In the genomic region with DNA sequence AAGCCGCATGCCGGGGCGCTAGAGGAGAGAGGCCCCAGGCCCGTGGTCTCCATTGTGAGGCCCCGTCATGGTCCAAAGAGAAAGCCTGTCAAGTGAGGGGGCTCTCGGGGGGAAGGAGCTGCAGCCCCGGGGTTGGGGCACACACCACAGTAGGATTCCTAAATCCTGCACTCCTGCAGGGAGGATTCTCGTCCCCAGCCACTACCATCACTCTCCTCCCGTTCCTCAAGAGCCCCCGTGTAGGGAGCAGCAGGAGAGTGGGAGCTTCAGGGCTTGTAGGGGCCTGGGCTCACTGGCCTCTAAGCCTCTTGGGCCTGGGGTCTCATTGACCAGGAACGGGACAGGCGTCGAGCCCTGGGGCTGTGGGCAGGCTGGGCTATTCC, we compare ENCODE assay signal across 8 cellular contexts. TPM values are rescaled to one million over a fixed set of nuclear protein-coding genes. Genes with fewer than 3 reads are reported as not detected.
DNase-seq lines count a peak whose midpoint lies in the region; ATAC-seq and TF ChIP-seq lines count a peak whose summit lies in the region.

No MANE protein-coding gene starts in this region.

- TF ChIP-seq POLR2A in uterus (IDR thresholded peaks at IDR 0.05), result no peak

- H3K27ac Mint-ChIP-seq in activated naive CD4-positive, alpha-beta T cell treated with anti-CD3 and anti-CD28 coated beads, Interleukin-2, amount 50 U/mL, for 24 hours, result no peak overlapping the region
- H3K27ac Mint-ChIP-seq in activated naive CD4-positive, alpha-beta T cell treated with anti-CD3 and anti-CD28 coated beads, Interleukin-2, amount 50 U/mL, for 72 hours, result peak overlapping the region in 1 of 2 donors; percentile 68
- peak overlapping the region in 3 of 5 experiments; percentile 82 to 86 (median 82) for H3K27ac Mint-ChIP-seq in brain

- no peak for DNase-seq in activated naive CD4-positive, alpha-beta T cell treated with anti-CD3 and anti-CD28 coated beads, Interleukin-2, amount 50 U/mL, for 72 hours (ENCODE audit: low spot score in 2 of 2)
- DNase-seq in uterus (no peak), CD1c-positive myeloid dendritic cell (ENCODE audit: extremely low spot score) (no peak), GM03348 (ENCODE audit: low spot score) (no peak)
- no peak for DNase-seq in activated CD4-positive, CD25-positive, alpha-beta regulatory T cell (lab: John Stamatoyannopoulos, UW)

- peaks cover 16% of the 10 kb centered on the region for H3K4me1 Mint-ChIP-seq in activated naive CD4-positive, alpha-beta T cell treated with anti-CD3 and anti-CD28 coated beads, Interleukin-2, amount 50 U/mL, for 24 hours
- H3K4me1 Mint-ChIP-seq in brain, result peaks cover 35% of the 10 kb centered on the region

- H3K36me3 Mint-ChIP-seq in activated naive CD4-positive, alpha-beta T cell treated with anti-CD3 and anti-CD28 coated beads, Interleukin-2, amount 50 U/mL, for 24 hours, result no peaks in the 10 kb centered on the region
- H3K36me3 Mint-ChIP-seq in activated naive CD4-positive, alpha-beta T cell treated with anti-CD3 and anti-CD28 coated beads, Interleukin-2, amount 50 U/mL, for 72 hours, result no peaks in the 10 kb centered on the region
- peaks cover 4% of the 10 kb centered on the region for H3K36me3 Mint-ChIP-seq in brain

- H3K9me3 ChIP-seq in mononuclear cell (ENCODE audit: low read depth, low read length) (no peaks in the 10 kb centered on the region), uterus (no peaks in the 10 kb centered on the region)

- H3K4me3 ChIP-seq in mononuclear cell (ENCODE audit: low read length) (peak overlapping the region; percentile 79), uterus (peak overlapping the region; percentile 86 to 91)

- no peak for TF ChIP-seq CTCF in brain (conservative IDR thresholded peaks at IDR 0.05)
- no peak for TF ChIP-seq CTCF in uterus (IDR thresholded peaks at IDR 0.05)

- H3K4me3 Mint-ChIP-seq in activated naive CD4-positive, alpha-beta T cell treated with anti-CD3 and anti-CD28 coated beads, Interleukin-2, amount 50 U/mL, for 24 hours, result peak overlapping the region; percentile 83
- peak overlapping the region; percentile 77 to 81 (median 80) for H3K4me3 Mint-ChIP-seq in brain

- H3K36me3 ChIP-seq in uterus, result no peaks in the 10 kb centered on the region

- H3K27ac ChIP-seq in uterus, result peak overlapping the region; percentile 85 to 89

- no peaks in the 10 kb centered on the region for H3K9me3 Mint-ChIP-seq in activated naive CD4-positive, alpha-beta T cell treated with anti-CD3 and anti-CD28 coated beads, Interleukin-2, amount 50 U/mL, for 24 hours
- no peaks in the 10 kb centered on the region for H3K9me3 Mint-ChIP-seq in activated naive CD4-positive, alpha-beta T cell treated with anti-CD3 and anti-CD28 coated beads, Interleukin-2, amount 50 U/mL, for 72 hours
- H3K9me3 Mint-ChIP-seq in brain, result no peaks in the 10 kb centered on the region

- intact Hi-C loops in uterus (cut with DNase I; ENCODE audit: low total_unique reads), result no loop called here

- no peaks in the 10 kb centered on the region for H3K27me3 Mint-ChIP-seq in activated naive CD4-positive, alpha-beta T cell treated with anti-CD3 and anti-CD28 coated beads, Interleukin-2, amount 50 U/mL, for 24 hours
- no peaks in the 10 kb centered on the region for H3K27me3 Mint-ChIP-seq in brain

- no peak for ATAC-seq in activated naive CD4-positive, alpha-beta T cell treated with anti-CD3 and anti-CD28 coated beads, Interleukin-2, amount 50 U/mL, for 72 hours

- H3K27me3 ChIP-seq in mononuclear cell (ENCODE audit: insufficient read depth, low read length), result no peaks in the 10 kb centered on the region
- no peaks in the 10 kb centered on the region for H3K27me3 ChIP-seq in uterus

- H3K4me1 ChIP-seq in mononuclear cell (ENCODE audit: insufficient read depth, low read length) (peaks cover 38% of the 10 kb centered on the region), uterus (peaks cover 0 to 4% of the 10 kb centered on the region in 2 donors)

RNA-seq across cellular contexts. Expression of gene C16orf86, which starts 0.8 kb away (rescaled TPM):
- 1 to 10 TPM; 2.0 to 2.1 TPM for total RNA-seq in activated naive CD4-positive, alpha-beta T cell treated with anti-CD3 and anti-CD28 coated beads, Interleukin-2, amount 50 U/mL, for 72 hours
- 6.6 TPM for polyA plus RNA-seq in brain (ENCODE audit: insufficient read depth, low read depth, low replicate concordance)
- total RNA-seq in mononuclear cell, result 6.8 TPM
- 1 to 10 TPM in 3 of 4 donors, not detected in 1; 5.3 to 8.6 (median 6.9) TPM for total RNA-seq in uterus

RNA-seq across cellular contexts. Expression of gene ENKD1, which starts 0.9 kb away (rescaled TPM):
- 10 to 100 TPM in 1 of 2 donors, 1 to 10 TPM in 1; 2.4 to 11.0 TPM for total RNA-seq in activated naive CD4-positive, alpha-beta T cell treated with anti-CD3 and anti-CD28 coated beads, Interleukin-2, amount 50 U/mL, for 72 hours
- polyA plus RNA-seq in brain (ENCODE audit: insufficient read depth, low read depth, low replicate concordance), result 43.7 TPM
- total RNA-seq in mononuclear cell (3.0 TPM), uterus (10 to 100 TPM in 3 of 4 donors, 1 to 10 TPM in 1; 4.1 to 22.4 (median 13.7) TPM)

RNA-seq across cellular contexts. Expression of gene PARD6A, which starts 6.7 kb away (rescaled TPM):
- 10 to 100 TPM; 10.8 to 17.6 TPM for total RNA-seq in activated naive CD4-positive, alpha-beta T cell treated with anti-CD3 and anti-CD28 coated beads, Interleukin-2, amount 50 U/mL, for 72 hours
- polyA plus RNA-seq in brain (ENCODE audit: insufficient read depth, low read depth, low replicate concordance), result 39.6 TPM
- total RNA-seq in mononuclear cell (3.0 TPM), uterus (10 to 100 TPM in 1 of 4 donors, 1 to 10 TPM in 2, not detected in 1; 1.6 to 32.9 (median 7.9) TPM)

RNA-seq across cellular contexts. Expression of gene ACD, which starts 7.4 kb away (rescaled TPM):
- total RNA-seq in activated naive CD4-positive, alpha-beta T cell treated with anti-CD3 and anti-CD28 coated beads, Interleukin-2, amount 50 U/mL, for 72 hours, result 10 to 100 TPM; 54.0 to 58.0 TPM
- polyA plus RNA-seq in brain (ENCODE audit: insufficient read depth, low read depth, low replicate concordance), result 59.2 TPM
- 12.7 TPM for total RNA-seq in mononuclear cell
- 10 to 100 TPM; 17.8 to 33.4 (median 29.8) TPM for total RNA-seq in uterus

RNA-seq across cellular contexts. Expression of gene CARMIL2, which starts 22.5 kb away (rescaled TPM):
- total RNA-seq in activated naive CD4-positive, alpha-beta T cell treated with anti-CD3 and anti-CD28 coated beads, Interleukin-2, amount 50 U/mL, for 72 hours, result 100 to 1,000 TPM; 133 to 180 TPM
- polyA plus RNA-seq in brain (ENCODE audit: insufficient read depth, low read depth, low replicate concordance), result 36.1 TPM
- total RNA-seq in mononuclear cell, result 20.8 TPM
- total RNA-seq in uterus, result 1 to 10 TPM in 1 of 4 donors, under 1 TPM in 2, not detected in 1; 0.41 to 1.2 (median 0.51) TPM
